In the genomic region with DNA sequence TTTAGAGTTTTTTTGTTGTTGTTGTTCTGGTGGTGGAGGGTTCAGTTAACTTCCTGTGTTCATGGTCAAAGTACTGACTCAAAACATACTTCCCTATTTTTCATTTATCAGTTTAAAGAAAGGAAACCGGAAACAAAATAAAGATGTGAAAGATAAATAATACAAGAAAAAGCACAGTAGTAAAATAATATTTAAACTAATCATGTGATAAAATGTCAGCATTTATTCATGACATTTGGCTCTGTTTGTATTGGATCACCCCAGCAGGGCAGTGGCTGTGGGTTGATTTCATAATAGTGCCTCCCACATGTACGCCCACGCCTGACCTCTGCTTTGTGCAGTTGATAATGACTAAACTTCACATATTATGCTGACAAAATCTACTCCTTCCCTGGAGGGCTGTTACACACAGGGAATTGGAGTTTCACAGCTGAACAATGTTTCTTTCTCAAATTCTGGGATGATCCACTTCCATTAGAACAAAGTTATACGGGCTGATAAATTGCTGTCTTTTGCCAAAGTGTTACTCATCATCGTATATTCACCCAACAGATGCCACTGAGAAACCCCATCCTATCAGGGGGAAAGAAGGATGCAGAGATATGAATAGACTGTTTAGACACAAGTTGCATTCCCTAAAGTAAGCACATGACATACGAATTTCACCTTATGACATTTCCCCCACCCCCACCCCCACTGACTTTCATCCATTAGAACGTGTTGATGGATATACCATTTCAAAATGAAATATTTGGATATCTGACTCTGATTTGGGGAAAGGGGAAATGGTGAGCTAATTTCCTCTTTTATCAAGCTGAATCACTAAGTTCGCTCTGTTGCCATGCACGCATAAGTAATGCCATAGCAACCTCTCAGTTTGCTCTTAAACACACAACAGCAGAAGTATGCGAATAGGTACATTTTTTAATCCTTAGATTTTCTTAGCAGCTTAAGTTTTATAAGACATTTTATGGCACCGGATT, we compare ENCODE assay signal across 10 cellular contexts. TPM values are rescaled to one million over a fixed set of nuclear protein-coding genes. Genes with fewer than 3 reads are reported as not detected.
DNase-seq lines count a peak whose midpoint lies in the region; ATAC-seq, FAIRE-seq and TF ChIP-seq lines count a peak whose summit lies in the region.
"Had no signal": no experiment of that assay in that cellular context is flagged by ENCODE, and none has a peak within 500 bp of the region (broad histone marks: within the 10 kb centered on the region; RNA-seq: fewer than 3 reads in every experiment).

No MANE protein-coding gene starts in this region.

- FAIRE-seq in RCC 7860 (lab: Jason Lieb, UNC), result peak; percentile 92

- no peaks in the 10 kb centered on the region for H3K36me3 Mint-ChIP-seq in activated CD8-positive, alpha-beta T cell treated with anti-CD3 and anti-CD28 coated beads for 36 hours (ENCODE audit: low read depth)
- no peaks in the 10 kb centered on the region for H3K36me3 Mint-ChIP-seq in activated CD8-positive, alpha-beta T cell treated with anti-CD3 and anti-CD28 coated beads, Interleukin-2, amount 10 ng/mL, durations not matched to agents 7 days and 5 days (ENCODE audit: low read depth)
- H3K36me3 Mint-ChIP-seq: activated naive CD8-positive, alpha-beta T cell treated with anti-CD3 and anti-CD28 coated beads, Interleukin-2, amount 10 ng/mL, durations not matched to agents 7 days and 5 days had no signal

- intact Hi-C loops in activated CD8-positive, alpha-beta T cell treated with anti-CD3 and anti-CD28 coated beads for 36 hours (cut with micrococcal nuclease), result no loop called here

- no peak overlapping the region for H3K4me3 ChIP-seq in skeletal muscle cell (ENCODE audit: low read depth, low read length)

- H3K9me3 Mint-ChIP-seq in activated CD8-positive, alpha-beta T cell treated with anti-CD3 and anti-CD28 coated beads for 36 hours, result no peaks in the 10 kb centered on the region
- no peaks in the 10 kb centered on the region for H3K9me3 Mint-ChIP-seq in activated CD8-positive, alpha-beta T cell treated with anti-CD3 and anti-CD28 coated beads, Interleukin-2, amount 10 ng/mL, durations not matched to agents 7 days and 5 days (ENCODE audit: insufficient read depth)
- H3K9me3 Mint-ChIP-seq: activated naive CD8-positive, alpha-beta T cell treated with anti-CD3 and anti-CD28 coated beads, Interleukin-2, amount 10 ng/mL, durations not matched to agents 7 days and 5 days had no signal

- H3K4me3 Mint-ChIP-seq in activated CD8-positive, alpha-beta T cell treated with anti-CD3 and anti-CD28 coated beads for 36 hours, result no peak overlapping the region
- H3K4me3 Mint-ChIP-seq in activated CD8-positive, alpha-beta T cell treated with anti-CD3 and anti-CD28 coated beads, Interleukin-2, amount 10 ng/mL, durations not matched to agents 7 days and 5 days, result no peak overlapping the region
- H3K4me3 Mint-ChIP-seq: activated naive CD8-positive, alpha-beta T cell treated with anti-CD3 and anti-CD28 coated beads, Interleukin-2, amount 10 ng/mL, durations not matched to agents 7 days and 5 days had no signal

- H3K27ac ChIP-seq in foreskin keratinocyte, result peak overlapping the region; percentile 63

- peaks cover 5% of the 10 kb centered on the region for H3K27me3 Mint-ChIP-seq in activated CD8-positive, alpha-beta T cell treated with anti-CD3 and anti-CD28 coated beads for 36 hours
- H3K27me3 Mint-ChIP-seq in activated CD8-positive, alpha-beta T cell treated with anti-CD3 and anti-CD28 coated beads, Interleukin-2, amount 10 ng/mL, durations not matched to agents 7 days and 5 days (ENCODE audit: low read depth), result no peaks in the 10 kb centered on the region
- H3K27me3 Mint-ChIP-seq: activated naive CD8-positive, alpha-beta T cell treated with anti-CD3 and anti-CD28 coated beads, Interleukin-2, amount 10 ng/mL, durations not matched to agents 7 days and 5 days had no signal

- no peaks in the 10 kb centered on the region for H3K27me3 ChIP-seq in foreskin keratinocyte

- no peak for ATAC-seq in activated CD8-positive, alpha-beta T cell treated with anti-CD3 and anti-CD28 coated beads for 36 hours
- no peak for ATAC-seq in activated CD8-positive, alpha-beta T cell treated with anti-CD3 and anti-CD28 coated beads, Interleukin-2, amount 10 ng/mL, durations not matched to agents 7 days and 5 days
- ATAC-seq in HG02981 (IDR thresholded peaks at IDR 0.05; ENCODE audit: unreplicated experiment) (peak; percentile 77), foreskin keratinocyte (peak; percentile 89)

- CTCF ChIA-PET in activated CD8-positive, alpha-beta T cell treated with anti-CD3 and anti-CD28 coated beads for 36 hours (lab: Charles Lee), result no interaction called here
- CTCF ChIA-PET in activated CD8-positive, alpha-beta T cell treated with anti-CD3 and anti-CD28 coated beads, Interleukin-2, amount 10 ng/mL, durations not matched to agents 7 days and 5 days (lab: Charles Lee), result no interaction called here

- peaks cover 6% of the 10 kb centered on the region for H3K4me1 ChIP-seq in foreskin keratinocyte

- H3K27ac Mint-ChIP-seq in activated CD8-positive, alpha-beta T cell treated with anti-CD3 and anti-CD28 coated beads for 36 hours, result no peak overlapping the region
- H3K27ac Mint-ChIP-seq in activated CD8-positive, alpha-beta T cell treated with anti-CD3 and anti-CD28 coated beads, Interleukin-2, amount 10 ng/mL, durations not matched to agents 7 days and 5 days, result no peak overlapping the region
- H3K27ac Mint-ChIP-seq: activated naive CD8-positive, alpha-beta T cell treated with anti-CD3 and anti-CD28 coated beads, Interleukin-2, amount 10 ng/mL, durations not matched to agents 7 days and 5 days had no signal

- no peak for TF ChIP-seq CTCF in activated CD8-positive, alpha-beta T cell treated with anti-CD3 and anti-CD28 coated beads for 36 hours (IDR thresholded peaks at IDR 0.05)
- no peak for TF ChIP-seq CTCF in foreskin keratinocyte (conservative IDR thresholded peaks at IDR 0.05)

- peak; percentile 7 for DNase-seq in activated CD8-positive, alpha-beta T cell treated with anti-CD3 and anti-CD28 coated beads for 36 hours
- no peak for DNase-seq in activated CD8-positive, alpha-beta T cell treated with anti-CD3 and anti-CD28 coated beads, Interleukin-2, amount 10 ng/mL, durations not matched to agents 7 days and 5 days
- DNase-seq in RCC 7860 (ENCODE audit: low spot score) (peak; percentile 65), foreskin keratinocyte (peak; percentile 64 to 76), skeletal muscle cell (ENCODE audit: low read depth) (peak; percentile 91), cerebellar cortex (ENCODE audit: low spot score) (no peak), NCI-H510A treated with DMSO at 0.1 percent for 48 hours (lab: John Stamatoyannopoulos, UW) (no peak)
- DNase-seq: activated naive CD8-positive, alpha-beta T cell treated with anti-CD3 and anti-CD28 coated beads, Interleukin-2, amount 10 ng/mL, durations not matched to agents 7 days and 5 days; DND-41 had no signal

- POLR2A ChIA-PET in activated CD8-positive, alpha-beta T cell treated with anti-CD3 and anti-CD28 coated beads for 36 hours (lab: Charles Lee), result interaction anchor here (0.6 kb wide), 1 partner anchor 119 kb away, joined by 3 read pairs; no protein-coding TSS in a partner anchor
- POLR2A ChIA-PET in activated CD8-positive, alpha-beta T cell treated with anti-CD3 and anti-CD28 coated beads, Interleukin-2, amount 10 ng/mL, durations not matched to agents 7 days and 5 days (lab: Charles Lee), result no interaction called here

- no peaks in the 10 kb centered on the region for H3K4me1 Mint-ChIP-seq in activated CD8-positive, alpha-beta T cell treated with anti-CD3 and anti-CD28 coated beads for 36 hours (ENCODE audit: low read depth)
- no peaks in the 10 kb centered on the region for H3K4me1 Mint-ChIP-seq in activated CD8-positive, alpha-beta T cell treated with anti-CD3 and anti-CD28 coated beads, Interleukin-2, amount 10 ng/mL, durations not matched to agents 7 days and 5 days (ENCODE audit: low read depth)
- H3K4me1 Mint-ChIP-seq: activated naive CD8-positive, alpha-beta T cell treated with anti-CD3 and anti-CD28 coated beads, Interleukin-2, amount 10 ng/mL, durations not matched to agents 7 days and 5 days had no signal

RNA-seq across cellular contexts. Expression of a gene that starts 48.4 kb away (rescaled TPM):
- not detected for total RNA-seq in activated CD8-positive, alpha-beta T cell treated with anti-CD3 and anti-CD28 coated beads for 36 hours
- total RNA-seq in activated CD8-positive, alpha-beta T cell treated with anti-CD3 and anti-CD28 coated beads, Interleukin-2, amount 10 ng/mL, durations not matched to agents 7 days and 5 days, result not detected
- not detected in 2 replicates for total RNA-seq in foreskin keratinocyte
- not detected in 2 replicates for polyA plus RNA-seq in foreskin keratinocyte
- total RNA-seq: activated naive CD8-positive, alpha-beta T cell treated with anti-CD3 and anti-CD28 coated beads, Interleukin-2, amount 10 ng/mL, durations not matched to agents 7 days and 5 days had no signal

Comparison
In these comparisons a context has a peak if more than half of its experiments do, and no peak if none do; other contexts are left out.
1. DNase-seq: peak in activated CD8-positive, alpha-beta T cell treated with anti-CD3 and anti-CD28 coated beads for 36 hours (single experiment), RCC 7860 (single experiment), foreskin keratinocyte (2 of 2) and skeletal muscle cell (single experiment); none in activated CD8-positive, alpha-beta T cell treated with anti-CD3 and anti-CD28 coated beads, Interleukin-2, amount 10 ng/mL, durations not matched to agents 7 days and 5 days (single experiment), cerebellar cortex (single experiment) and NCI-H510A treated with DMSO at 0.1 percent for 48 hours (single experiment).
2. ATAC-seq: peak in HG02981 (single experiment) and foreskin keratinocyte (single experiment); none in activated CD8-positive, alpha-beta T cell treated with anti-CD3 and anti-CD28 coated beads for 36 hours (single experiment) and activated CD8-positive, alpha-beta T cell treated with anti-CD3 and anti-CD28 coated beads, Interleukin-2, amount 10 ng/mL, durations not matched to agents 7 days and 5 days (single experiment).